Comparison of ENCODE assay signal across 8 cellular contexts in the genomic region with DNA sequence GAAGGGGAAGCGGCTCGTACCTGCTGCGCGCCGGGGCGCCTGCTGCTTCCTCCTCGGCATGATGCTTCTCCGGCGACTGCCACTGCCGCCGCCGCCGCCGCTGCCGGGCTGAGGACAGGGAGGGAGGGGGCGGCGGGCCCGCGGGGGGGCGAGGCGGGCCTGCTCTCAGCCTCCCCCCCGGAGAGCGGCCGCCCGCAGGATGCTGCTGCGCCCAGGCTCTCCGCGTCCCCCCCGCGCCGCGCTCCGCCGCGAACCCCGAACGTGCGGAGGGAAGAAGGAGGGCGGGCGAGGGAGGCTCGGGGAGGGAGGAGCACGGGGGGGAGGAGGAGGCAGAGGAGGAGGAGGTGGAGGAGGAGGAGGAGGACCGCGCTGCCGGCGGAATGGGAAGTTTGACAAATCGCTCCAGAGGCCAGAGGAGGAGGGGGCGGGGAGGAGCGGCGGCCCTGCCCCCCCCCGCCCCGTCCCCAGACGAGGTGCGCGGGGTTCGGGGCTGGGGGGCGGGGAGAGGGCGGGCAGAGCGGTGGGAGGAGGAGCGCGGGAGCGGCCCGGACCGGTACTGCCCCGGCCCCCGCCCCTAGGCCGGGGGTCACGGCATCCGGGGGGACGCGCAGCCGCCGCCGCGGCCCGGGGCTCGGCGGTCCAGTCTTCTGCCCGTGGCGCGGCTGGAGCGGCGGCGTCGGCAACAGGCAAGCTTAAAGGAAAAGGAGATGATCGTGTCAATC. TPM values are rescaled to one million over a fixed set of nuclear protein-coding genes. Genes with fewer than 3 reads are reported as not detected.
A peak's percentile ranks its signal among the peaks of the same experiment; 100 is the strongest.
DNase-seq lines count a peak whose midpoint lies in the region; ATAC-seq, FAIRE-seq and TF ChIP-seq lines count a peak whose summit lies in the region.

A gene with protein sequence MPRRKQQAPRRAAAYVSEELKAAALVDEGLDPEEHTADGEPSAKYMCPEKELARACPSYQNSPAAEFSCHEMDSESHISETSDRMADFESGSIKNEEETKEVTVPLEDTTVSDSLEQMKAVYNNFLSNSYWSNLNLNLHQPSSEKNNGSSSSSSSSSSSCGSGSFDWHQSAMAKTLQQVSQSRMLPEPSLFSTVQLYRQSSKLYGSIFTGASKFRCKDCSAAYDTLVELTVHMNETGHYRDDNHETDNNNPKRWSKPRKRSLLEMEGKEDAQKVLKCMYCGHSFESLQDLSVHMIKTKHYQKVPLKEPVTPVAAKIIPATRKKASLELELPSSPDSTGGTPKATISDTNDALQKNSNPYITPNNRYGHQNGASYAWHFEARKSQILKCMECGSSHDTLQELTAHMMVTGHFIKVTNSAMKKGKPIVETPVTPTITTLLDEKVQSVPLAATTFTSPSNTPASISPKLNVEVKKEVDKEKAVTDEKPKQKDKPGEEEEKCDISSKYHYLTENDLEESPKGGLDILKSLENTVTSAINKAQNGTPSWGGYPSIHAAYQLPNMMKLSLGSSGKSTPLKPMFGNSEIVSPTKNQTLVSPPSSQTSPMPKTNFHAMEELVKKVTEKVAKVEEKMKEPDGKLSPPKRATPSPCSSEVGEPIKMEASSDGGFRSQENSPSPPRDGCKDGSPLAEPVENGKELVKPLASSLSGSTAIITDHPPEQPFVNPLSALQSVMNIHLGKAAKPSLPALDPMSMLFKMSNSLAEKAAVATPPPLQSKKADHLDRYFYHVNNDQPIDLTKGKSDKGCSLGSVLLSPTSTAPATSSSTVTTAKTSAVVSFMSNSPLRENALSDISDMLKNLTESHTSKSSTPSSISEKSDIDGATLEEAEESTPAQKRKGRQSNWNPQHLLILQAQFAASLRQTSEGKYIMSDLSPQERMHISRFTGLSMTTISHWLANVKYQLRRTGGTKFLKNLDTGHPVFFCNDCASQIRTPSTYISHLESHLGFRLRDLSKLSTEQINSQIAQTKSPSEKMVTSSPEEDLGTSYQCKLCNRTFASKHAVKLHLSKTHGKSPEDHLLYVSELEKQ (minus strand): TSS at position 277 of the 722 bp plus-strand sequence. CDS start 217 bp downstream, at position 60.

- CTCF ChIA-PET in CD8-positive, alpha-beta T cell (lab: Charles Lee), result no interaction called here

- peak in 4 of 7 experiments; percentile 12 to 59 (median 34) for DNase-seq in CD8-positive, alpha-beta T cell
- DNase-seq in NCI-H526 treated with DMSO at 0.1 percent for 48 hours (lab: John Stamatoyannopoulos, UW) (peak; percentile 19), glomerular endothelial cell (ENCODE audit: extremely low read depth, low read depth, low spot score) (no peak), urothelium cell line (ENCODE audit: low spot score) (peak; percentile 83), NCI-H2107 treated with DMSO at 0.1 percent for 48 hours (lab: John Stamatoyannopoulos, UW; ENCODE audit: unreplicated experiment) (no peak)
- peak; percentile 49 for DNase-seq in activated naive CD4-positive, alpha-beta T cell treated with anti-CD3 and anti-CD28 coated beads, Interleukin-2, amount 50 U/mL, for 16 hours

- peaks cover 58% of the 10 kb centered on the region for H3K27me3 Mint-ChIP-seq in CD8-positive, alpha-beta T cell (ENCODE audit: low read depth)

- ATAC-seq in CD8-positive, alpha-beta T cell, result peak; percentile 45
- ATAC-seq in GM21360 (IDR thresholded peaks at IDR 0.05; ENCODE audit: unreplicated experiment), result no peak

- POLR2A ChIA-PET in CD8-positive, alpha-beta T cell (lab: Charles Lee), result no interaction called here

- H3K36me3 ChIP-seq in CD8-positive, alpha-beta T cell (ENCODE audit: insufficient read depth, low read length), result no peaks in the 10 kb centered on the region
- H3K36me3 ChIP-seq in neuron (ENCODE audit: insufficient read depth, low read length), result no peaks in the 10 kb centered on the region

- H3K4me3 ChIP-seq in CD8-positive, alpha-beta T cell (ENCODE audit: low read depth, low read length), result peak within 1 kb of the TSS; percentile 37
- peak within 1 kb of the TSS; percentile 55 for H3K4me3 ChIP-seq in neuron (ENCODE audit: low read length)

- H2AFZ ChIP-seq in neuron (ENCODE audit: low read depth, low read length), result peak within 1 kb of the TSS; percentile 99

- peaks cover 53% of the 10 kb centered on the region for H3K27me3 ChIP-seq in CD8-positive, alpha-beta T cell (ENCODE audit: insufficient read depth, low read length)
- peaks cover 75% of the 10 kb centered on the region for H3K27me3 ChIP-seq in neuron (ENCODE audit: insufficient read depth, low read length)

- H3K4me3 Mint-ChIP-seq in CD8-positive, alpha-beta T cell, result peak within 1 kb of the TSS; percentile 74

- no peak for FAIRE-seq in urothelium cell line (lab: Jason Lieb, UNC)

- H3K9me3 Mint-ChIP-seq in CD8-positive, alpha-beta T cell, result no peaks in the 10 kb centered on the region

- no peak within 1 kb of the TSS for H3K27ac Mint-ChIP-seq in CD8-positive, alpha-beta T cell

- intact Hi-C loops in CD8-positive, alpha-beta T cell (cut with DNase I, micrococcal nuclease), result loop anchor here in 1 of 2 experiments (10.0 kb wide), 1 partner anchor 875 kb away; no protein-coding TSS in a partner anchor

- H3K36me3 Mint-ChIP-seq in CD8-positive, alpha-beta T cell, result peaks cover 2% of the 10 kb centered on the region

- peaks cover 23% of the 10 kb centered on the region for H3K4me1 Mint-ChIP-seq in CD8-positive, alpha-beta T cell (ENCODE audit: low read depth)

- no peak within 1 kb of the TSS for H3K27ac ChIP-seq in CD8-positive, alpha-beta T cell (ENCODE audit: low read depth, low read length)

- no peaks in the 10 kb centered on the region for H3K9me3 ChIP-seq in CD8-positive, alpha-beta T cell (ENCODE audit: low read length)
- H3K9me3 ChIP-seq in neuron (ENCODE audit: low read length), result peaks cover 4% of the 10 kb centered on the region

- TF ChIP-seq CTCF in CD8-positive, alpha-beta T cell (IDR thresholded peaks at IDR 0.05), result no peak

- H3K4me1 ChIP-seq in CD8-positive, alpha-beta T cell (ENCODE audit: insufficient read depth, low read length), result peaks cover 22% of the 10 kb centered on the region
- H3K4me1 ChIP-seq in neuron (ENCODE audit: insufficient read depth, low read length), result peaks cover 3% of the 10 kb centered on the region

RNA-seq across cellular contexts. Expression of the gene that starts here (rescaled TPM):
- not detected for total RNA-seq in CD8-positive, alpha-beta T cell
- 5.9 and 11.1 TPM in 2 replicates for total RNA-seq in glomerular endothelial cell

Comparison
In these comparisons a context has a peak if more than half of its experiments do, and no peak if none do; other contexts are left out.
1. Peak in DNase-seq, ATAC-seq and H3K4me3 ChIP-seq in CD8-positive, alpha-beta T cell; RNA of the gene not detected or under 1 TPM.
2. DNase-seq: peak in NCI-H526 treated with DMSO at 0.1 percent for 48 hours (single experiment), activated naive CD4-positive, alpha-beta T cell treated with anti-CD3 and anti-CD28 coated beads, Interleukin-2, amount 50 U/mL, for 16 hours (single experiment) and urothelium cell line (single experiment); none in glomerular endothelial cell (single experiment) and NCI-H2107 treated with DMSO at 0.1 percent for 48 hours (single experiment).